Comparison of ENCODE assay signal across 24 cellular contexts in genomic region chr11:93123351-93123898, GRCh38.
A peak's percentile ranks its signal among the peaks of the same experiment; 100 is the strongest.
DNase-seq lines count a peak whose midpoint lies in the region; ATAC-seq, FAIRE-seq and TF ChIP-seq lines count a peak whose summit lies in the region.
"Had no signal": no experiment of that assay in that cellular context is flagged by ENCODE, and none has a peak within 500 bp of the region (broad histone marks: within the 10 kb centered on the region; RNA-seq: fewer than 3 reads in every experiment).

No MANE protein-coding gene starts in this region.

- no peak for ATAC-seq in GM19035 (IDR thresholded peaks at IDR 0.05; ENCODE audit: unreplicated experiment)
- no peak for ATAC-seq in HG02885 (IDR thresholded peaks at IDR 0.05; ENCODE audit: poor library complexity, unreplicated experiment)
- ATAC-seq: natural killer cell; stimulated activated effector memory CD8-positive, alpha-beta T cell treated with anti-CD3 and anti-CD28 coated beads, Interleukin-12 subunit alpha, Interleukin-12 subunit beta, amount 100 ng/mL, for 72 hours; T-cell had no signal

- no peaks in the 10 kb centered on the region for H3K36me3 Mint-ChIP-seq in mesothelial cell of epicardium
- H3K36me3 Mint-ChIP-seq: natural killer cell; stimulated activated effector memory CD8-positive, alpha-beta T cell treated with anti-CD3 and anti-CD28 coated beads, Interleukin-12 subunit alpha, Interleukin-12 subunit beta, amount 100 ng/mL, for 72 hours; T-cell had no signal

- no peaks in the 10 kb centered on the region for H3K9me1 ChIP-seq in endothelial cell of umbilical vein (replicated peaks; ENCODE audit: control insufficient read depth, extremely low read depth, insufficient read depth, low read length)

- CTCF ChIA-PET in endothelial cell of umbilical vein (lab: Charles Lee): no interaction called here

- no peak overlapping the region for H3K4me3 Mint-ChIP-seq in mesothelial cell of epicardium
- H3K4me3 Mint-ChIP-seq: activated naive CD4-positive, alpha-beta T cell treated with anti-CD3 and anti-CD28 coated beads for 36 hours; natural killer cell; stimulated activated effector memory CD8-positive, alpha-beta T cell treated with anti-CD3 and anti-CD28 coated beads, Interleukin-12 subunit alpha, Interleukin-12 subunit beta, amount 100 ng/mL, for 72 hours; T-cell had no signal

- TF ChIP-seq CTCF in BE2C (IDR thresholded peaks at IDR 0.05; ENCODE audit: low read depth, low read length) (no peak), endothelial cell of umbilical vein (IDR thresholded peaks at IDR 0.05; ENCODE audit: extremely low read depth in 1 of 2, insufficient read depth in 1 of 2, low read depth in 1 of 2, low read length in 2 of 2) (no peak), mesothelial cell of epicardium (IDR thresholded peaks at IDR 0.05; ENCODE audit: unreplicated experiment) (no peak)

- H3K79me2 ChIP-seq in endothelial cell of umbilical vein (ENCODE audit: control insufficient read depth, insufficient read depth, low read length): no peaks in the 10 kb centered on the region

- H3K4me2 ChIP-seq in endothelial cell of umbilical vein (ENCODE audit: insufficient read depth, low read length): no peak overlapping the region

- DNase-seq in BE2C (peak; percentile 28), NCI-H446 treated with DMSO at 0.1 percent for 48 hours (lab: John Stamatoyannopoulos, UW) (peak; percentile 67), endothelial cell of umbilical vein (ENCODE audit: low read depth, low spot score) (peak; percentile 46), mesothelial cell of epicardium (ENCODE audit: low spot score in 2 of 2, unreplicated experiment in 2 of 2) (peak in 1 of 2 experiments; percentile 26), NCI-H748 (lab: John Stamatoyannopoulos, UW; ENCODE audit: unreplicated experiment) (no peak), COR-L47 (lab: John Stamatoyannopoulos, UW) (no peak)
- DNase-seq: activated naive CD4-positive, alpha-beta T cell treated with anti-CD3 and anti-CD28 coated beads for 36 hours; dermis blood vessel endothelial cell; DMS153; natural killer cell; NCI-H146; NCI-H345; NK-92 treated with Interleukin-12 subunit alpha and Interleukin-12 subunit beta, amount 100 ng/mL, for 24 hours; stimulated activated CD4-positive, alpha-beta T cell treated with anti-CD3 and anti-CD28 coated beads, Interleukin-15, amount 100 ng/mL, for 24 hours; T-cell; upper lobe of left lung had no signal

- H3K36me3 ChIP-seq in BE2C: no peaks in the 10 kb centered on the region
- H3K36me3 ChIP-seq in endothelial cell of umbilical vein (ENCODE audit: control insufficient read depth in 2 of 2, extremely low read depth in 1 of 2, insufficient read depth in 2 of 2, low read length in 2 of 2): no peaks in the 10 kb centered on the region
- H3K36me3 ChIP-seq: ascending aorta, upper lobe of left lung had no signal

- intact Hi-C loops in endothelial cell of umbilical vein (cut with micrococcal nuclease): no loop called here

- no peak for TF ChIP-seq POLR2A in endothelial cell of umbilical vein (IDR thresholded peaks at IDR 0.05; ENCODE audit: low read depth, low read length)

- H3K9ac ChIP-seq in endothelial cell of umbilical vein (replicated peaks; ENCODE audit: extremely low read depth, insufficient read depth, low read length): no peak overlapping the region

- H3K27me3 ChIP-seq in BE2C: no peaks in the 10 kb centered on the region
- H3K27me3 ChIP-seq in endothelial cell of umbilical vein (ENCODE audit: control insufficient read depth in 2 of 2, insufficient read depth in 2 of 2, low read length in 2 of 2): no peaks in the 10 kb centered on the region
- H3K27me3 ChIP-seq: ascending aorta, upper lobe of left lung had no signal

- no TSS peak for BruUV-seq in endothelial cell of umbilical vein (replicated peaks; lab: Mats Ljungman, UMichigan)

- no peak overlapping the region for H3K27ac ChIP-seq in endothelial cell of umbilical vein (ENCODE audit: insufficient read depth, low read depth, low read length)
- H3K27ac ChIP-seq: ascending aorta, C4-2B, epithelial cell of prostate, RWPE1, upper lobe of left lung had no signal

- POLR2A ChIA-PET in endothelial cell of umbilical vein (lab: Charles Lee): no interaction called here

- H3K4me1 ChIP-seq in BE2C: no peaks in the 10 kb centered on the region
- no peaks in the 10 kb centered on the region for H3K4me1 ChIP-seq in endothelial cell of umbilical vein (ENCODE audit: control insufficient read depth, extremely low read depth, insufficient read depth, low read length)
- H3K4me1 ChIP-seq: ascending aorta, upper lobe of left lung had no signal

- H2AFZ ChIP-seq in endothelial cell of umbilical vein (ENCODE audit: low read depth, low read length): no peak overlapping the region

- H3K4me1 Mint-ChIP-seq in mesothelial cell of epicardium: peaks cover 12% of the 10 kb centered on the region
- H3K4me1 Mint-ChIP-seq: natural killer cell; stimulated activated effector memory CD8-positive, alpha-beta T cell treated with anti-CD3 and anti-CD28 coated beads, Interleukin-12 subunit alpha, Interleukin-12 subunit beta, amount 100 ng/mL, for 72 hours; T-cell had no signal

- H3K27ac Mint-ChIP-seq in mesothelial cell of epicardium: peak overlapping the region; percentile 68
- H3K27ac Mint-ChIP-seq: activated naive CD4-positive, alpha-beta T cell treated with anti-CD3 and anti-CD28 coated beads for 36 hours; natural killer cell; progenitor cell of endocrine pancreas; stimulated activated effector memory CD8-positive, alpha-beta T cell treated with anti-CD3 and anti-CD28 coated beads, Interleukin-12 subunit alpha, Interleukin-12 subunit beta, amount 100 ng/mL, for 72 hours; T-cell had no signal

- dilution Hi-C loops in endothelial cell of umbilical vein (cut with MboI; ENCODE audit: extremely low pct_ligation_motif_present, low sequenced_read_pairs): no loop called here

- H3K27me3 Mint-ChIP-seq in mesothelial cell of epicardium (ENCODE audit: low read depth): no peaks in the 10 kb centered on the region
- H3K27me3 Mint-ChIP-seq: progenitor cell of endocrine pancreas had no signal

- H3K4me3 ChIP-seq in BE2C (ENCODE audit: low read depth, low read length): no peak overlapping the region
- H3K4me3 ChIP-seq in endothelial cell of umbilical vein (replicated peaks in 1 of 3; ENCODE audit: insufficient read depth in 1 of 3, low read depth in 1 of 3, low read length in 3 of 3): no peak overlapping the region
- H3K4me3 ChIP-seq: ascending aorta, upper lobe of left lung had no signal

- peaks cover 13% of the 10 kb centered on the region for H3K9me3 Mint-ChIP-seq in mesothelial cell of epicardium
- H3K9me3 Mint-ChIP-seq: activated naive CD4-positive, alpha-beta T cell treated with anti-CD3 and anti-CD28 coated beads for 36 hours; stimulated activated effector memory CD8-positive, alpha-beta T cell treated with anti-CD3 and anti-CD28 coated beads, Interleukin-12 subunit alpha, Interleukin-12 subunit beta, amount 100 ng/mL, for 72 hours had no signal

- no peaks in the 10 kb centered on the region for H3K9me3 ChIP-seq in BE2C
- no peaks in the 10 kb centered on the region for H3K9me3 ChIP-seq in endothelial cell of umbilical vein (replicated peaks; ENCODE audit: control insufficient read depth, insufficient read depth, low read length)
- H3K9me3 ChIP-seq: ascending aorta, upper lobe of left lung had no signal

- no peak for FAIRE-seq in endothelial cell of umbilical vein (lab: Jason Lieb, UNC)

- H4K20me1 ChIP-seq in endothelial cell of umbilical vein (replicated peaks; ENCODE audit: control insufficient read depth, extremely low read depth, insufficient read depth, low read length): no peaks in the 10 kb centered on the region

TF ChIP-seq in endothelial cell of umbilical vein, 7 proteins besides CTCF, POLR2A, EP300 and RAD21:
- TF ChIP-seq GATA2 (IDR thresholded peaks at IDR 0.05; ENCODE audit: insufficient read depth, insufficient read length, low read depth, low read length) (no peak), EZH2 (IDR thresholded peaks at IDR 0.05; ENCODE audit: borderline replicate concordance, low read depth, low read length, severe bottlenecking) (no peak), POLR2AphosphoS5 (IDR thresholded peaks at IDR 0.05; ENCODE audit: insufficient read depth, low read depth, low read length) (no peak), FOS (IDR thresholded peaks at IDR 0.05; ENCODE audit: borderline replicate concordance, insufficient read depth, low read length) (no peak), MAX (IDR thresholded peaks at IDR 0.05; ENCODE audit: insufficient read depth, insufficient read length) (no peak), JUN (IDR thresholded peaks at IDR 0.05; ENCODE audit: borderline replicate concordance, insufficient read depth, insufficient read length, low read depth) (no peak), MYC (IDR thresholded peaks at IDR 0.05; ENCODE audit: low read depth, low read length) (no peak)

Comparison
In these comparisons a context has a peak if more than half of its experiments do, and no peak if none do; other contexts are left out.
1. DNase-seq: peak in BE2C (single experiment), NCI-H446 treated with DMSO at 0.1 percent for 48 hours (single experiment) and endothelial cell of umbilical vein (single experiment); none in NCI-H748 (single experiment) and COR-L47 (single experiment).